1 cellular context compared by ENCODE assay signal in the genomic region with DNA sequence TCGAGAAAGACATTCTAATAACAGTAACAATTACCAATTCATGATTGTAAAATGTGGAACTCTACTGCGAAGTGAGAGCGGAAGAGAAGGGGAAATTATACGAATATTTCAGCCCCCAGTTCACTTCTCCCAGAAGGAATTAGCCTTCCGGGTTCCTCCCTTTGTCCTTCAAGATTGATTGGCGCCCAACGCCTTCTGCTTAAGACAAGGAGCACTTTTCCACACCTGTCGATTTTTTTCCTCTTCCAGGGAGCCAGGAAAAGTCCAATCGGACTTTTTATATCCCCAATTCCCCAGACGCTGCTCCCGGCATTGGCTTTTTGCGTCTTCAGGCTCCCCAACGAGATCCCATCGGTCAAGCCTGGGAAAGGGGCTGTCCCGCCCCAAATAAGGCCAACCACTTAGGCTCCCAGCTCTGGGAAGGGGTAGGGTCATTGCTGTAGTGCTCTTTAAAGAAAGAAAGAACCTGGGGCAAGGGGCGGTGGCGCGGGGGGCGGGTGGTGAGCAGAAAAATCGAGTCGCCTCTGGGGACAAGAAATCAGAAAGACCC.
TF ChIP-seq lines count a peak whose summit lies in the region.

No MANE protein-coding gene starts in this region.

TF ChIP-seq in GM23338, 12 proteins besides CTCF, POLR2A, EP300 and RAD21 (continued from another document):
- no peak for TF ChIP-seq ETS1 (IDR thresholded peaks at IDR 0.05)
- TF ChIP-seq, protein P1, sequence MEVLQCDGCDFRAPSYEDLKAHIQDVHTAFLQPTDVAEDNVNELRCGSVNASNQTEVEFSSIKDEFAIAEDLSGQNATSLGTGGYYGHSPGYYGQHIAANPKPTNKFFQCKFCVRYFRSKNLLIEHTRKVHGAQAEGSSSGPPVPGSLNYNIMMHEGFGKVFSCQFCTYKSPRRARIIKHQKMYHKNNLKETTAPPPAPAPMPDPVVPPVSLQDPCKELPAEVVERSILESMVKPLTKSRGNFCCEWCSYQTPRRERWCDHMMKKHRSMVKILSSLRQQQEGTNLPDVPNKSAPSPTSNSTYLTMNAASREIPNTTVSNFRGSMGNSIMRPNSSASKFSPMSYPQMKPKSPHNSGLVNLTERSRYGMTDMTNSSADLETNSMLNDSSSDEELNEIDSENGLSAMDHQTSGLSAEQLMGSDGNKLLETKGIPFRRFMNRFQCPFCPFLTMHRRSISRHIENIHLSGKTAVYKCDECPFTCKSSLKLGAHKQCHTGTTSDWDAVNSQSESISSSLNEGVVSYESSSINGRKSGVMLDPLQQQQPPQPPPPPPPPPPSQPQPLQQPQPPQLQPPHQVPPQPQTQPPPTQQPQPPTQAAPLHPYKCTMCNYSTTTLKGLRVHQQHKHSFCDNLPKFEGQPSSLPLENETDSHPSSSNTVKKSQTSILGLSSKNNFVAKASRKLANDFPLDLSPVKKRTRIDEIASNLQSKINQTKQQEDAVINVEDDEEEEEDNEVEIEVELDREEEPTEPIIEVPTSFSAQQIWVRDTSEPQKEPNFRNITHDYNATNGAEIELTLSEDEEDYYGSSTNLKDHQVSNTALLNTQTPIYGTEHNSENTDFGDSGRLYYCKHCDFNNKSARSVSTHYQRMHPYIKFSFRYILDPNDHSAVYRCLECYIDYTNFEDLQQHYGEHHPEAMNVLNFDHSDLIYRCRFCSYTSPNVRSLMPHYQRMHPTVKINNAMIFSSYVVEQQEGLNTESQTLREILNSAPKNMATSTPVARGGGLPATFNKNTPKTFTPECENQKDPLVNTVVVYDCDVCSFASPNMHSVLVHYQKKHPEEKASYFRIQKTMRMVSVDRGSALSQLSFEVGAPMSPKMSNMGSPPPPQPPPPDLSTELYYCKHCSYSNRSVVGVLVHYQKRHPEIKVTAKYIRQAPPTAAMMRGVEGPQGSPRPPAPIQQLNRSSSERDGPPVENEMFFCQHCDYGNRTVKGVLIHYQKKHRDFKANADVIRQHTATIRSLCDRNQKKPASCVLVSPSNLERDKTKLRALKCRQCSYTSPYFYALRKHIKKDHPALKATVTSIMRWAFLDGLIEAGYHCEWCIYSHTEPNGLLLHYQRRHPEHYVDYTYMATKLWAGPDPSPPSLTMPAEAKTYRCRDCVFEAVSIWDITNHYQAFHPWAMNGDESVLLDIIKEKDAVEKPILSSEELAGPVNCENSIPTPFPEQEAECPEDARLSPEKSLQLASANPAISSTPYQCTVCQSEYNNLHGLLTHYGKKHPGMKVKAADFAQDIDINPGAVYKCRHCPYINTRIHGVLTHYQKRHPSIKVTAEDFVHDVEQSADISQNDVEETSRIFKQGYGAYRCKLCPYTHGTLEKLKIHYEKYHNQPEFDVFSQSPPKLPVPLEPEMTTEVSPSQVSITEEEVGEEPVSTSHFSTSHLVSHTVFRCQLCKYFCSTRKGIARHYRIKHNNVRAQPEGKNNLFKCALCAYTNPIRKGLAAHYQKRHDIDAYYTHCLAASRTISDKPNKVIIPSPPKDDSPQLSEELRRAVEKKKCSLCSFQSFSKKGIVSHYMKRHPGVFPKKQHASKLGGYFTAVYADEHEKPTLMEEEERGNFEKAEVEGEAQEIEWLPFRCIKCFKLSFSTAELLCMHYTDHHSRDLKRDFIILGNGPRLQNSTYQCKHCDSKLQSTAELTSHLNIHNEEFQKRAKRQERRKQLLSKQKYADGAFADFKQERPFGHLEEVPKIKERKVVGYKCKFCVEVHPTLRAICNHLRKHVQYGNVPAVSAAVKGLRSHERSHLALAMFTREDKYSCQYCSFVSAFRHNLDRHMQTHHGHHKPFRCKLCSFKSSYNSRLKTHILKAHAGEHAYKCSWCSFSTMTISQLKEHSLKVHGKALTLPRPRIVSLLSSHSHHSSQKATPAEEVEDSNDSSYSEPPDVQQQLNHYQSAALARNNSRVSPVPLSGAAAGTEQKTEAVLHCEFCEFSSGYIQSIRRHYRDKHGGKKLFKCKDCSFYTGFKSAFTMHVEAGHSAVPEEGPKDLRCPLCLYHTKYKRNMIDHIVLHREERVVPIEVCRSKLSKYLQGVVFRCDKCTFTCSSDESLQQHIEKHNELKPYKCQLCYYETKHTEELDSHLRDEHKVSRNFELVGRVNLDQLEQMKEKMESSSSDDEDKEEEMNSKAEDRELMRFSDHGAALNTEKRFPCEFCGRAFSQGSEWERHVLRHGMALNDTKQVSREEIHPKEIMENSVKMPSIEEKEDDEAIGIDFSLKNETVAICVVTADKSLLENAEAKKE (CRISPR knock-in tag; IDR thresholded peaks at IDR 0.05) = no peak
- TF ChIP-seq CREB1 (CRISPR knock-in tag; IDR thresholded peaks at IDR 0.05; ENCODE audit: low read depth) = no peak
